Comparison of ENCODE assay signal across 8 cellular contexts in the genomic region with DNA sequence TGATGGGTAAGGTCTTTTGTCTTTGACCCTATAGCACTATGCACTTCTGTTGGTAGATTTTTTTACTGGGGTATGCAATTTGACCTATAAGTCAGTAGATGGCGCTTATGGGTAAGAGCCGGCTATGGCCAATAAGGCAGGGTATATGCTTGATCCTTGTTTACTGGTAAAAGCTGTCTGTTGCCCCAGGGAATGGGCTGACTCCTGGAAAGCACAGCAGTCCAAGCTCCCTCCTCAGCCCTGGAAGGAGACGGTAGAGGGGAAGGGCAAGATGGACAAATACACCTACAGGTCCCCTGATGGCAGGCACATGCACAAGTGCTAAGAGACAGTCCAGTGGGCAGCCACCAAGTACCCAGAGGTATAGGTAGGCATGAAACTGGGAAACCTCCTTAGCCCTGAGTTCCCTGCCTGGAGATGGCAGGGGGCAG.
DNase-seq lines count a peak whose midpoint lies in the region; ATAC-seq and TF ChIP-seq lines count a peak whose summit lies in the region.

No MANE protein-coding gene starts in this region.

- DNase-seq in DMS153 treated with DMSO at 0.1 percent for 48 hours (lab: John Stamatoyannopoulos, UW; ENCODE audit: unreplicated experiment): peak; percentile 7
- DNase-seq in GM19240 (ENCODE audit: insufficient read length, low spot score): peak; percentile 1
- peak; percentile 32 for DNase-seq in RWPE1 (ENCODE audit: low spot score)
- peak; percentile 79 for DNase-seq in fibroblast of pulmonary artery (ENCODE audit: low read depth)
- DNase-seq in activated naive CD4-positive, alpha-beta T cell (lab: John Stamatoyannopoulos, UW): no peak
- DNase-seq in natural killer cell treated with Interleukin-12 subunit alpha and Interleukin-12 subunit beta and Interleukin-15 and Interleukin-18, amount 100 ng/mL, for 72 hours (ENCODE audit: low spot score): no peak

- H3K27ac ChIP-seq in RWPE1 (no peak overlapping the region), parathyroid adenoma (no peak overlapping the region)

- TF ChIP-seq CTCF in RWPE1 (conservative IDR thresholded peaks at IDR 0.05; ENCODE audit: low read depth) (peak; percentile 72), fibroblast of pulmonary artery (IDR thresholded peaks at IDR 0.05; ENCODE audit: low read length, missing control alignments) (peak; percentile 95), parathyroid adenoma (IDR thresholded peaks at IDR 0.05) (peak; percentile 57)

- H3K4me3 Mint-ChIP-seq in natural killer cell treated with Interleukin-12 subunit alpha and Interleukin-12 subunit beta and Interleukin-15 and Interleukin-18, amount 100 ng/mL, for 72 hours: no peak overlapping the region

- H3K9me3 Mint-ChIP-seq in natural killer cell treated with Interleukin-12 subunit alpha and Interleukin-12 subunit beta and Interleukin-15 and Interleukin-18, amount 100 ng/mL, for 72 hours: no peaks in the 10 kb centered on the region

- H3K27me3 ChIP-seq in parathyroid adenoma (ENCODE audit: control insufficient read depth, insufficient read depth, low read length): no peaks in the 10 kb centered on the region

- H3K36me3 ChIP-seq in parathyroid adenoma (ENCODE audit: control insufficient read depth, insufficient read depth, low read length): no peaks in the 10 kb centered on the region

- H2AFZ ChIP-seq in parathyroid adenoma: no peak overlapping the region

- CTCF ChIA-PET in RWPE1 (lab: Yijun Ruan, JAX): interaction anchor here (0.5 to 1.1 kb wide), 8 partner anchors 21 to 509 kb away, joined by 3 to 6 read pairs (median 3); no protein-coding TSS in a partner anchor

- no peaks in the 10 kb centered on the region for H3K4me1 ChIP-seq in parathyroid adenoma

- H3K4me3 ChIP-seq in fibroblast of pulmonary artery (replicated peaks; ENCODE audit: low read depth, low read length): no peak overlapping the region
- H3K4me3 ChIP-seq in parathyroid adenoma (ENCODE audit: low read depth, low read length): no peak overlapping the region

- H3K9me3 ChIP-seq in parathyroid adenoma (ENCODE audit: control insufficient read depth, low read length): peaks cover 3% of the 10 kb centered on the region

- no peaks in the 10 kb centered on the region for H3K79me2 ChIP-seq in parathyroid adenoma

- no peak overlapping the region for H3K9ac ChIP-seq in parathyroid adenoma

- no peak overlapping the region for H3K4me2 ChIP-seq in parathyroid adenoma (ENCODE audit: low read length)

- POLR2A ChIA-PET in RWPE1 (lab: Yijun Ruan, JAX; ENCODE audit: low non-redundant PET): no interaction called here

- no peaks in the 10 kb centered on the region for H3K4me1 Mint-ChIP-seq in natural killer cell treated with Interleukin-12 subunit alpha and Interleukin-12 subunit beta and Interleukin-15 and Interleukin-18, amount 100 ng/mL, for 72 hours (ENCODE audit: low read depth in 2 of 2)

- H3K27ac Mint-ChIP-seq in natural killer cell treated with Interleukin-12 subunit alpha and Interleukin-12 subunit beta and Interleukin-15 and Interleukin-18, amount 100 ng/mL, for 72 hours: no peak overlapping the region

- ATAC-seq in HG03432 (IDR thresholded peaks at IDR 0.05; ENCODE audit: unreplicated experiment): peak; percentile 87
- ATAC-seq in natural killer cell treated with Interleukin-12 subunit alpha and Interleukin-12 subunit beta and Interleukin-15 and Interleukin-18, amount 100 ng/mL, for 72 hours: no peak

- H3K36me3 Mint-ChIP-seq in natural killer cell treated with Interleukin-12 subunit alpha and Interleukin-12 subunit beta and Interleukin-15 and Interleukin-18, amount 100 ng/mL, for 72 hours: no peaks in the 10 kb centered on the region

- H3K27me3 Mint-ChIP-seq in natural killer cell treated with Interleukin-12 subunit alpha and Interleukin-12 subunit beta and Interleukin-15 and Interleukin-18, amount 100 ng/mL, for 72 hours: no peaks in the 10 kb centered on the region

Comparison
In these comparisons a context has a peak if more than half of its experiments do, and no peak if none do; other contexts are left out.
1. DNase-seq: peak in DMS153 treated with DMSO at 0.1 percent for 48 hours (single experiment), GM19240 (single experiment), RWPE1 (single experiment) and fibroblast of pulmonary artery (single experiment); none in activated naive CD4-positive, alpha-beta T cell (0 of 4) and natural killer cell treated with Interleukin-12 subunit alpha and Interleukin-12 subunit beta and Interleukin-15 and Interleukin-18, amount 100 ng/mL, for 72 hours (single experiment).
2. Peak in every context shown above with its lines, with median percentiles within 50 percentile points of each other: CTCF ChIP-seq.